Comparison of ENCODE assay signal across 1 cellular context in genomic region chr15:99291643-99292042, GRCh38.
TF ChIP-seq lines count a peak whose summit lies in the region.

No MANE protein-coding gene starts in this region.

TF ChIP-seq in HepG2, 621 proteins besides CTCF, POLR2A, EP300 and RAD21 (continued from another document):
- no peak for TF ChIP-seq PRDM15 (CRISPR knock-in tag; IDR thresholded peaks at IDR 0.05)
- TF ChIP-seq ZNF7 (CRISPR knock-in tag; IDR thresholded peaks at IDR 0.05) = peak; percentile 89
- TF ChIP-seq, protein P1, sequence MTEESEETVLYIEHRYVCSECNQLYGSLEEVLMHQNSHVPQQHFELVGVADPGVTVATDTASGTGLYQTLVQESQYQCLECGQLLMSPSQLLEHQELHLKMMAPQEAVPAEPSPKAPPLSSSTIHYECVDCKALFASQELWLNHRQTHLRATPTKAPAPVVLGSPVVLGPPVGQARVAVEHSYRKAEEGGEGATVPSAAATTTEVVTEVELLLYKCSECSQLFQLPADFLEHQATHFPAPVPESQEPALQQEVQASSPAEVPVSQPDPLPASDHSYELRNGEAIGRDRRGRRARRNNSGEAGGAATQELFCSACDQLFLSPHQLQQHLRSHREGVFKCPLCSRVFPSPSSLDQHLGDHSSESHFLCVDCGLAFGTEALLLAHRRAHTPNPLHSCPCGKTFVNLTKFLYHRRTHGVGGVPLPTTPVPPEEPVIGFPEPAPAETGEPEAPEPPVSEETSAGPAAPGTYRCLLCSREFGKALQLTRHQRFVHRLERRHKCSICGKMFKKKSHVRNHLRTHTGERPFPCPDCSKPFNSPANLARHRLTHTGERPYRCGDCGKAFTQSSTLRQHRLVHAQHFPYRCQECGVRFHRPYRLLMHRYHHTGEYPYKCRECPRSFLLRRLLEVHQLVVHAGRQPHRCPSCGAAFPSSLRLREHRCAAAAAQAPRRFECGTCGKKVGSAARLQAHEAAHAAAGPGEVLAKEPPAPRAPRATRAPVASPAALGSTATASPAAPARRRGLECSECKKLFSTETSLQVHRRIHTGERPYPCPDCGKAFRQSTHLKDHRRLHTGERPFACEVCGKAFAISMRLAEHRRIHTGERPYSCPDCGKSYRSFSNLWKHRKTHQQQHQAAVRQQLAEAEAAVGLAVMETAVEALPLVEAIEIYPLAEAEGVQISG (CRISPR knock-in tag; IDR thresholded peaks at IDR 0.05) = no peak
